In genomic region chr3:115547207-115547606, GRCh38 we compare ENCODE assay signal across 26 cellular contexts.
"Had no signal": no experiment of that assay in that cellular context is flagged by ENCODE, and none has a peak within 500 bp of the region (broad histone marks: within the 10 kb centered on the region; RNA-seq: fewer than 3 reads in every experiment).

No MANE protein-coding gene starts in this region.

- H3K36me3 ChIP-seq: stomach, suprapubic skin, thoracic aorta, thyroid gland, tibial artery, tibial nerve, transverse colon, upper lobe of left lung, upper lobe of right lung, uterus, vagina had no signal

- ATAC-seq: stimulated activated effector memory CD8-positive, alpha-beta T cell treated with anti-CD3 and anti-CD28 coated beads, Interleukin-12 subunit alpha, Interleukin-12 subunit beta, amount 100 ng/mL, for 72 hours; stimulated activated memory B cell treated with anti-CD40 and anti-IgM and Interleukin-4, amounts not matched to agents 10 μg/mL and 1 μg/mL and 100 μg/mL, for 72 hours; stimulated activated naive B cell treated with anti-CD40 and anti-IgM and Interleukin-4, amounts not matched to agents 10 μg/mL and 1 μg/mL and 100 μg/mL, for 72 hours; stimulated activated naive CD8-positive, alpha-beta T cell treated with anti-CD3 and anti-CD28 coated beads, Interleukin-15, amount 100 ng/mL, for 72 hours; stimulated activated naive CD8-positive, alpha-beta T cell treated with anti-CD3 and anti-CD28 coated beads, Interleukin-15, Interleukin-2, amounts not matched to agents 100 U/mL and 50 U/mL, for 24 hours; upper lobe of right lung had no signal

- H3K27ac ChIP-seq: stomach, suprapubic skin, testis, thoracic aorta, thyroid gland, tibial artery, tibial nerve, transverse colon, upper lobe of left lung, upper lobe of right lung, uterus, vagina had no signal

- H3K27me3 ChIP-seq: stomach, suprapubic skin, testis, thyroid gland, tibial artery, tibial nerve, transverse colon, upper lobe of left lung, upper lobe of right lung, uterus, vagina had no signal

- H3K9me3 ChIP-seq: stomach, suprapubic skin, testis, thoracic aorta, thyroid gland, tibial artery, tibial nerve, transverse colon, upper lobe of left lung, upper lobe of right lung, uterus, vagina had no signal

- H3K4me3 ChIP-seq: stomach, suprapubic skin, testis, thoracic aorta, thyroid gland, tibial artery, tibial nerve, transverse colon, upper lobe of left lung, upper lobe of right lung, uterus, vagina had no signal

- DNase-seq: stimulated activated CD4-positive, alpha-beta T cell treated with anti-CD3 and anti-CD28 coated beads, Interleukin-2, amount 100 ng/mL, for 48 hours; stimulated activated CD4-positive, alpha-beta T cell treated with anti-CD3 and anti-CD28 coated beads, Interleukin-4, amount 100 ng/mL, for 1 hour; stimulated activated CD4-positive, alpha-beta T cell treated with anti-CD3 and anti-CD28 coated beads, Interleukin-4, amount 100 ng/mL, for 24 hours; stimulated activated CD4-positive, alpha-beta T cell treated with anti-CD3 and anti-CD28 coated beads, Interleukin-4, amount 100 ng/mL, for 4 hours; stimulated activated CD8-positive, alpha-beta memory T cell treated with anti-CD3 and anti-CD28 coated beads, Interleukin-4, amount 100 ng/mL, for 48 hours; stimulated activated naive B cell treated with anti-CD40 and anti-IgM and Interleukin-4, amounts not matched to agents 10 μg/mL and 1 μg/mL and 100 μg/mL, for 72 hours; stimulated activated naive CD4-positive, alpha-beta T cell; stimulated activated naive CD4-positive, alpha-beta T cell treated with Interleukin-2 at 50 U/mL for 16 hours; stimulated activated naive CD8-positive, alpha-beta T cell treated with anti-CD3 and anti-CD28 coated beads, Interleukin-15, amount 100 ng/mL, for 72 hours; stimulated activated naive CD8-positive, alpha-beta T cell treated with anti-CD3 and anti-CD28 coated beads, Interleukin-15, Interleukin-2, amounts not matched to agents 100 U/mL and 50 U/mL, for 24 hours; stomach; substantia nigra; testis; thyroid gland; tibial artery; transverse colon; trophoblast cell; upper lobe of left lung; upper lobe of right lung; uterus had no signal
